8 cellular contexts compared by ENCODE assay signal in genomic region chr11:209275-210121, GRCh38. TPM values are rescaled to one million over a fixed set of nuclear protein-coding genes. Genes with fewer than 3 reads are reported as not detected.
DNase-seq lines count a peak whose midpoint lies in the region; ATAC-seq lines count a peak whose summit lies in the region.

No MANE protein-coding gene starts in this region.

- ATAC-seq in activated naive CD4-positive, alpha-beta T cell treated with anti-CD3 and anti-CD28 coated beads, Interleukin-2, amount 50 U/mL, for 72 hours = no peak
- ATAC-seq in GM21360 (IDR thresholded peaks at IDR 0.05; ENCODE audit: unreplicated experiment) (no peak), GM18909 (IDR thresholded peaks at IDR 0.05; ENCODE audit: poor library complexity, unreplicated experiment) (no peak)

- peak overlapping the region; percentile 99 for H3K27ac Mint-ChIP-seq in activated CD4-positive, alpha-beta T cell treated with anti-CD3 and anti-CD28 coated beads, Interleukin-2, amount 10 ng/mL, durations not matched to agents 7 days and 5 days
- H3K27ac Mint-ChIP-seq in activated naive CD4-positive, alpha-beta T cell treated with anti-CD3 and anti-CD28 coated beads, Interleukin-2, amount 50 U/mL, for 72 hours = peak overlapping the region; percentile 84 to 99

- peak overlapping the region; percentile 95 for H3K4me3 Mint-ChIP-seq in activated CD4-positive, alpha-beta T cell treated with anti-CD3 and anti-CD28 coated beads, Interleukin-2, amount 10 ng/mL, durations not matched to agents 7 days and 5 days

- DNase-seq in activated CD4-positive, alpha-beta T cell treated with anti-CD3 and anti-CD28 coated beads, Interleukin-2, amount 10 ng/mL, durations not matched to agents 7 days and 5 days = no peak
- no peak for DNase-seq in activated CD4-positive, alpha-beta T cell treated with anti-CD3 and anti-CD28 coated beads, Interleukin-2, amount 50 U/mL, for 4 hours
- DNase-seq in activated naive CD4-positive, alpha-beta T cell treated with anti-CD3 and anti-CD28 coated beads, Interleukin-2, amount 50 U/mL, for 72 hours (ENCODE audit: low spot score in 2 of 2) = peak in 1 of 2 donors; percentile 7
- peak; percentile 22 for DNase-seq in iris pigment epithelial cell (ENCODE audit: low read depth)
- no peak for DNase-seq in substantia nigra (lab: John Stamatoyannopoulos, UW)
- DNase-seq in cerebellum (ENCODE audit: low spot score) = no peak

- H3K9me3 Mint-ChIP-seq in activated CD4-positive, alpha-beta T cell treated with anti-CD3 and anti-CD28 coated beads, Interleukin-2, amount 10 ng/mL, durations not matched to agents 7 days and 5 days = no peaks in the 10 kb centered on the region
- H3K9me3 Mint-ChIP-seq in activated naive CD4-positive, alpha-beta T cell treated with anti-CD3 and anti-CD28 coated beads, Interleukin-2, amount 50 U/mL, for 72 hours = no peaks in the 10 kb centered on the region

- no peaks in the 10 kb centered on the region for H3K27me3 Mint-ChIP-seq in activated CD4-positive, alpha-beta T cell treated with anti-CD3 and anti-CD28 coated beads, Interleukin-2, amount 10 ng/mL, durations not matched to agents 7 days and 5 days

- H3K27ac ChIP-seq in substantia nigra (ENCODE audit: low read depth, low read length, poor library complexity, severe bottlenecking) = peak overlapping the region; percentile 94

- POLR2A ChIA-PET in activated CD4-positive, alpha-beta T cell treated with anti-CD3 and anti-CD28 coated beads, Interleukin-2, amount 10 ng/mL, durations not matched to agents 7 days and 5 days (lab: Charles Lee) = interaction anchor here (0.6 kb wide), 1 partner anchor 167 kb away, joined by 3 read pairs; no protein-coding TSS in a partner anchor

- peaks cover 29% of the 10 kb centered on the region for H3K4me1 Mint-ChIP-seq in activated CD4-positive, alpha-beta T cell treated with anti-CD3 and anti-CD28 coated beads, Interleukin-2, amount 10 ng/mL, durations not matched to agents 7 days and 5 days

- H3K36me3 Mint-ChIP-seq in activated CD4-positive, alpha-beta T cell treated with anti-CD3 and anti-CD28 coated beads, Interleukin-2, amount 10 ng/mL, durations not matched to agents 7 days and 5 days (ENCODE audit: low read depth) = peaks cover 51% of the 10 kb centered on the region
- H3K36me3 Mint-ChIP-seq in activated naive CD4-positive, alpha-beta T cell treated with anti-CD3 and anti-CD28 coated beads, Interleukin-2, amount 50 U/mL, for 72 hours = peaks cover 45 to 50% of the 10 kb centered on the region in 2 donors

- CTCF ChIA-PET in activated CD4-positive, alpha-beta T cell treated with anti-CD3 and anti-CD28 coated beads, Interleukin-2, amount 10 ng/mL, durations not matched to agents 7 days and 5 days (lab: Charles Lee) = interaction anchor here (0.6 to 2.1 kb wide), 2 partner anchors 13 to 41 kb away, joined by 3 to 9 read pairs; no protein-coding TSS in a partner anchor

RNA-seq across cellular contexts. Expression of gene RIC8A, which starts 2.0 kb away (rescaled TPM):
- total RNA-seq in activated CD4-positive, alpha-beta T cell treated with anti-CD3 and anti-CD28 coated beads, Interleukin-2, amount 10 ng/mL, durations not matched to agents 7 days and 5 days = 100 to 1,000 TPM; 111 to 124 TPM
- total RNA-seq in activated naive CD4-positive, alpha-beta T cell treated with anti-CD3 and anti-CD28 coated beads, Interleukin-2, amount 50 U/mL, for 72 hours = 100 to 1,000 TPM; 110 to 179 TPM
- 49.6 TPM for total RNA-seq in cerebellum

RNA-seq across cellular contexts. Expression of gene BET1L, which starts 2.3 kb away (rescaled TPM):
- total RNA-seq in activated CD4-positive, alpha-beta T cell treated with anti-CD3 and anti-CD28 coated beads, Interleukin-2, amount 10 ng/mL, durations not matched to agents 7 days and 5 days = 10 to 100 TPM; 29.7 to 33.2 TPM
- 10 to 100 TPM; 53.3 to 81.6 TPM for total RNA-seq in activated naive CD4-positive, alpha-beta T cell treated with anti-CD3 and anti-CD28 coated beads, Interleukin-2, amount 50 U/mL, for 72 hours
- 6.4 TPM for total RNA-seq in cerebellum

RNA-seq across cellular contexts. Expression of gene SCGB1C1, which starts 16.6 kb away (rescaled TPM):
- total RNA-seq in activated CD4-positive, alpha-beta T cell treated with anti-CD3 and anti-CD28 coated beads, Interleukin-2, amount 10 ng/mL, durations not matched to agents 7 days and 5 days = not detected
- total RNA-seq in activated naive CD4-positive, alpha-beta T cell treated with anti-CD3 and anti-CD28 coated beads, Interleukin-2, amount 50 U/mL, for 72 hours = under 1 TPM in 1 of 2 donors, not detected in 1; 0.64 TPM
- total RNA-seq in cerebellum = not detected

RNA-seq across cellular contexts. Expression of gene SIRT3, which starts 26.6 kb away (rescaled TPM):
- 10 to 100 TPM; 11.3 to 12.7 TPM for total RNA-seq in activated CD4-positive, alpha-beta T cell treated with anti-CD3 and anti-CD28 coated beads, Interleukin-2, amount 10 ng/mL, durations not matched to agents 7 days and 5 days
- total RNA-seq in activated naive CD4-positive, alpha-beta T cell treated with anti-CD3 and anti-CD28 coated beads, Interleukin-2, amount 50 U/mL, for 72 hours = 10 to 100 TPM; 11.7 to 38.7 TPM
- total RNA-seq in cerebellum = 14.8 TPM

RNA-seq across cellular contexts. Expression of gene PSMD13, which starts 27.3 kb away (rescaled TPM):
- 100 to 1,000 TPM; 125 to 153 TPM for total RNA-seq in activated CD4-positive, alpha-beta T cell treated with anti-CD3 and anti-CD28 coated beads, Interleukin-2, amount 10 ng/mL, durations not matched to agents 7 days and 5 days
- 100 to 1,000 TPM; 196 to 273 TPM for total RNA-seq in activated naive CD4-positive, alpha-beta T cell treated with anti-CD3 and anti-CD28 coated beads, Interleukin-2, amount 50 U/mL, for 72 hours
- 47.7 TPM for total RNA-seq in cerebellum
